Comparison of ENCODE assay signal across 11 cellular contexts in genomic region chr5:116626945-116627679, GRCh38. TPM values are rescaled to one million over a fixed set of nuclear protein-coding genes. Genes with fewer than 3 reads are reported as not detected.
DNase-seq lines count a peak whose midpoint lies in the region; ATAC-seq and TF ChIP-seq lines count a peak whose summit lies in the region.
"Had no signal": no experiment of that assay in that cellular context is flagged by ENCODE, and none has a peak within 500 bp of the region (broad histone marks: within the 10 kb centered on the region; RNA-seq: fewer than 3 reads in every experiment).

No MANE protein-coding gene starts in this region.

- no peak overlapping the region for H3K27ac Mint-ChIP-seq in activated T-cell treated with anti-CD3 and anti-CD28 coated beads, Interleukin-2, amount 50 U/mL, for 24 hours

- no peak overlapping the region for H3K4me3 Mint-ChIP-seq in activated T-cell treated with anti-CD3 and anti-CD28 coated beads, Interleukin-2, amount 50 U/mL, for 24 hours

- H3K9me3 ChIP-seq in psoas muscle = no peaks in the 10 kb centered on the region

- DNase-seq in psoas muscle (no peak), posterior cingulate gyrus (no peak), hippocampal formation (lab: John Stamatoyannopoulos, UW) (no peak)
- no peak for DNase-seq in activated T-cell treated with anti-CD3 and anti-CD28 coated beads, Interleukin-2, amount 50 U/mL, for 24 hours
- no peak for DNase-seq in stimulated activated naive CD8-positive, alpha-beta T cell treated with anti-CD3 and anti-CD28 coated beads, Interleukin-15, Interleukin-2, amounts not matched to agents 100 U/mL and 50 U/mL, for 24 hours
- DNase-seq: activated T-cell treated with anti-CD3 and anti-CD28 coated beads for 4 hours, cortex of kidney had no signal

- H3K9me3 Mint-ChIP-seq in activated T-cell treated with anti-CD3 and anti-CD28 coated beads, Interleukin-2, amount 50 U/mL, for 24 hours = no peaks in the 10 kb centered on the region

- no peaks in the 10 kb centered on the region for H3K27me3 Mint-ChIP-seq in activated T-cell treated with anti-CD3 and anti-CD28 coated beads, Interleukin-2, amount 50 U/mL, for 24 hours

- peak; percentile 61 for ATAC-seq in GM18861 (IDR thresholded peaks at IDR 0.05; ENCODE audit: unreplicated experiment)
- ATAC-seq in GM21717 (IDR thresholded peaks at IDR 0.05; ENCODE audit: unreplicated experiment) = peak; percentile 95
- ATAC-seq in HG03432 (IDR thresholded peaks at IDR 0.05; ENCODE audit: unreplicated experiment) = peak; percentile 95
- ATAC-seq in psoas muscle = no peak
- ATAC-seq in stimulated activated naive CD8-positive, alpha-beta T cell treated with anti-CD3 and anti-CD28 coated beads, Interleukin-15, Interleukin-2, amounts not matched to agents 100 U/mL and 50 U/mL, for 24 hours = no peak
- ATAC-seq: HCT116 had no signal

- H3K4me1 Mint-ChIP-seq in activated T-cell treated with anti-CD3 and anti-CD28 coated beads, Interleukin-2, amount 50 U/mL, for 24 hours (ENCODE audit: low read depth) = no peaks in the 10 kb centered on the region

- peaks cover 3% of the 10 kb centered on the region for H3K4me1 ChIP-seq in psoas muscle

- no peaks in the 10 kb centered on the region for H3K36me3 ChIP-seq in psoas muscle (ENCODE audit: insufficient read depth in 1 of 2, low read depth in 1 of 2)

- no peaks in the 10 kb centered on the region for H3K27me3 ChIP-seq in psoas muscle (ENCODE audit: insufficient read depth in 3 of 3, low read length in 2 of 3)

- peak overlapping the region; percentile 11 for H3K27ac ChIP-seq in psoas muscle

- 88 to 97% (median 96%) methylated on average over 3 of the region's 3 CpGs for WGBS in psoas muscle, 3 donors

- H3K4me3 ChIP-seq in psoas muscle = no peak overlapping the region

- intact Hi-C loops in psoas muscle (cut with DNase I) (no loop called here), posterior cingulate gyrus (cut with DNase I) (no loop called here)

- no peak for TF ChIP-seq CTCF in psoas muscle (IDR thresholded peaks at IDR 0.05)

- H3K36me3 Mint-ChIP-seq in activated T-cell treated with anti-CD3 and anti-CD28 coated beads, Interleukin-2, amount 50 U/mL, for 24 hours (ENCODE audit: low read depth) = no peaks in the 10 kb centered on the region

RNA-seq across cellular contexts. Expression of gene SEMA6A, which starts 52.5 kb away (rescaled TPM):
- total RNA-seq in psoas muscle = 1 to 10 TPM; 3.1 to 7.6 (median 4.3) TPM
- 1 to 10 TPM; 1.1 to 1.5 (median 1.5) TPM for polyA plus RNA-seq in psoas muscle

Comparison
In these comparisons a context has a peak if more than half of its experiments do, and no peak if none do; other contexts are left out.
1. ATAC-seq: peak in GM18861 (single experiment), GM21717 (single experiment) and HG03432 (single experiment); none in psoas muscle (0 of 4) and stimulated activated naive CD8-positive, alpha-beta T cell treated with anti-CD3 and anti-CD28 coated beads, Interleukin-15, Interleukin-2, amounts not matched to agents 100 U/mL and 50 U/mL, for 24 hours (single experiment).